In genomic region chr4:1593881-1594345, GRCh38 we compare ENCODE assay signal across 17 cellular contexts.
"Had no signal": no experiment of that assay in that cellular context is flagged by ENCODE, and none has a peak within 500 bp of the region (broad histone marks: within the 10 kb centered on the region; RNA-seq: fewer than 3 reads in every experiment).

No MANE protein-coding gene starts in this region.

- H3K27me3 ChIP-seq: ovary, vagina had no signal

- H3K4me1 Mint-ChIP-seq: stimulated activated memory B cell treated with anti-CD40 and anti-IgM and Interleukin-4, amounts not matched to agents 10 μg/mL and 1 μg/mL and 100 μg/mL, for 72 hours had no signal

- DNase-seq: activated CD4-positive, alpha-beta T cell treated with anti-CD3 and anti-CD28 coated beads for 1 hour; activated CD4-positive, alpha-beta T cell treated with anti-CD3 and anti-CD28 coated beads, Interleukin-2, amount 50 U/mL, for 48 hours; activated gamma-delta T cell; activated T-cell treated with anti-CD3 and anti-CD28 coated beads, Interleukin-2, amount 50 U/mL, for 48 hours; brain microvascular endothelial cell; cerebellar nuclear complex; dermis blood vessel endothelial cell; mesenchymal stem cell; stimulated activated CD4-positive, alpha-beta T cell treated with anti-CD3 and anti-CD28 coated beads, Interleukin-1b, Interleukin-23, amount 100 ng/mL, for 48 hours; tibial artery had no signal

- H3K4me3 ChIP-seq: ovary, smooth muscle cell, tibial artery, vagina had no signal

- H3K36me3 ChIP-seq: brain microvascular endothelial cell, ovary, tibial artery, vagina had no signal

- H3K27ac Mint-ChIP-seq: activated naive CD8-positive, alpha-beta T cell; nephron; stimulated activated memory B cell treated with anti-CD40 and anti-IgM and Interleukin-4, amounts not matched to agents 10 μg/mL and 1 μg/mL and 100 μg/mL, for 72 hours had no signal

- ATAC-seq: esophagus mucosa had no signal

- H3K27ac ChIP-seq: brain microvascular endothelial cell, ovary, tibial artery, vagina had no signal

- H3K4me3 Mint-ChIP-seq: activated naive CD8-positive, alpha-beta T cell; nephron; stimulated activated memory B cell treated with anti-CD40 and anti-IgM and Interleukin-4, amounts not matched to agents 10 μg/mL and 1 μg/mL and 100 μg/mL, for 72 hours had no signal

- H3K4me2 ChIP-seq: smooth muscle cell had no signal

- H3K4me1 ChIP-seq: tibial artery, vagina had no signal
